ENCODE assay signal across 1 cellular context in genomic region chr1:156295391-156295947, GRCh38.
TF ChIP-seq lines count a peak whose summit lies in the region.

Gene GLMP, minus strand, starts transcription at chr1:156295679. Its CDS starts 34 bp downstream, at chr1:156295645.

TF ChIP-seq in GM12878, 131 proteins besides CTCF, POLR2A, EP300 and RAD21 (continued from another document and continues in another):
- TF ChIP-seq REST (IDR thresholded peaks at IDR 0.05; ENCODE audit: low read depth, low read length) (no peak), ZBTB4 (CRISPR knock-in tag; IDR thresholded peaks at IDR 0.05) (no peak), BHLHE40 (IDR thresholded peaks at IDR 0.05; ENCODE audit: borderline replicate concordance in 1 of 2, low read depth in 2 of 2, low read length in 1 of 2) (peak; percentile 19 to 49; a peak in 2 of 4 replicates), RUNX3 (IDR thresholded peaks at IDR 0.05; ENCODE audit: low read length) (0 out of 2 replicates have a peak, but pooled peaks have one; percentile 12), ESRRA (IDR thresholded peaks at IDR 0.05; ENCODE audit: low read length) (no peak), IKZF2 (IDR thresholded peaks at IDR 0.05) (no peak), NFYA (IDR thresholded peaks at IDR 0.05; ENCODE audit: borderline replicate concordance, low read depth, low read length) (no peak), ASH2L (IDR thresholded peaks at IDR 0.05; ENCODE audit: borderline replicate concordance, low read depth) (no peak), KAT2A (conservative IDR thresholded peaks at IDR 0.05; ENCODE audit: control insufficient read depth, low read depth, low read length) (no peak), SIN3A (IDR thresholded peaks at IDR 0.05; ENCODE audit: low read depth, low read length) (peak; percentile 96), NBN (IDR thresholded peaks at IDR 0.05) (no peak), CHD4 (IDR thresholded peaks at IDR 0.05) (no peak), SMAD5 (IDR thresholded peaks at IDR 0.05; ENCODE audit: low read depth) (no peak), ATF2 (IDR thresholded peaks at IDR 0.05; ENCODE audit: low read length) (no peak), MLLT1 (IDR thresholded peaks at IDR 0.05) (0 out of 2 replicates have a peak, but pooled peaks have one; percentile 17), POLR2AphosphoS2 (IDR thresholded peaks at IDR 0.05; ENCODE audit: low read depth, low read length) (0 out of 2 replicates have a peak, but pooled peaks have one; percentile 65), RAD51 (IDR thresholded peaks at IDR 0.05) (peak; percentile 99), ZNF384 (IDR thresholded peaks at IDR 0.05; ENCODE audit: borderline replicate concordance, low read depth, low read length) (peak; percentile 66), IRF4 (IDR thresholded peaks at IDR 0.05; ENCODE audit: low read depth, low read length) (no peak), TAF1 (IDR thresholded peaks at IDR 0.05; ENCODE audit: borderline replicate concordance, low read depth, low read length) (peak; percentile 20; the same call in 1 of the 2 replicates), RFX5 (IDR thresholded peaks at IDR 0.05; ENCODE audit: low read depth, low read length) (no peak), CREB1 (IDR thresholded peaks at IDR 0.05; ENCODE audit: low read depth) (no peak), YY1 (IDR thresholded peaks at IDR 0.05; ENCODE audit: low read depth, low read length) (no peak), SUZ12 (IDR thresholded peaks at IDR 0.05; ENCODE audit: unreplicated experiment) (no peak), E2F8 (IDR thresholded peaks at IDR 0.05; ENCODE audit: low read depth, partially characterized antibody) (no peak), E4F1 (IDR thresholded peaks at IDR 0.05; ENCODE audit: borderline replicate concordance, partially characterized antibody) (no peak), CEBPZ (IDR thresholded peaks at IDR 0.05; ENCODE audit: low read depth, low read length) (no peak), CUX1 (IDR thresholded peaks at IDR 0.05; ENCODE audit: insufficient replicate concordance, low read depth, low read length) (no peak), SREBF2 (IDR thresholded peaks at IDR 0.05; ENCODE audit: low read length) (no peak), POLR2AphosphoS5 (IDR thresholded peaks at IDR 0.05; ENCODE audit: low read length) (peak; percentile 70)
